13 cellular contexts compared by ENCODE assay signal in genomic region chr20:25050501-25051350, GRCh38. TPM values are rescaled to one million over a fixed set of nuclear protein-coding genes. Genes with fewer than 3 reads are reported as not detected.
DNase-seq lines count a peak whose midpoint lies in the region; ATAC-seq and TF ChIP-seq lines count a peak whose summit lies in the region.
"Had no signal": no experiment of that assay in that cellular context is flagged by ENCODE, and none has a peak within 500 bp of the region (broad histone marks: within the 10 kb centered on the region; RNA-seq: fewer than 3 reads in every experiment).

No MANE protein-coding gene starts in this region.

- H3K9me3 ChIP-seq in body of pancreas (no peaks in the 10 kb centered on the region), stomach smooth muscle (ENCODE audit: control insufficient read depth in 2 of 2, low read length in 2 of 2) (no peaks in the 10 kb centered on the region)
- H3K9me3 ChIP-seq: SJSA1 had no signal

- CTCF ChIA-PET in activated CD8-positive, alpha-beta T cell treated with anti-CD3 and anti-CD28 coated beads for 36 hours (lab: Charles Lee) = interaction anchor here (1.3 kb wide), 1 partner anchor 15 kb away, joined by 5 read pairs; no protein-coding TSS in a partner anchor
- CTCF ChIA-PET in activated CD8-positive, alpha-beta T cell treated with anti-CD3 and anti-CD28 coated beads, Interleukin-2, amount 10 ng/mL, durations not matched to agents 7 days and 5 days (lab: Charles Lee) = no interaction called here

- DNase-seq in activated CD8-positive, alpha-beta T cell treated with anti-CD3 and anti-CD28 coated beads for 36 hours = no peak
- DNase-seq in activated CD8-positive, alpha-beta T cell treated with anti-CD3 and anti-CD28 coated beads, Interleukin-2, amount 10 ng/mL, durations not matched to agents 7 days and 5 days = no peak
- DNase-seq in body of pancreas (peak in 1 of 4 donors; percentile 12), memory B cell (ENCODE audit: low spot score in 2 of 2) (no peak), NCI-H1105 (lab: John Stamatoyannopoulos, UW) (no peak), SKM-1 treated with dmso at 0.1 percent for 144 hours (lab: John Stamatoyannopoulos, UW; ENCODE audit: unreplicated experiment) (no peak)
- DNase-seq: cortex of kidney had no signal

- 78 to 82% methylated on average over 13 to 17 of the region's 17 CpGs for WGBS in body of pancreas, 2 donors

- no peaks in the 10 kb centered on the region for H3K27me3 ChIP-seq in body of pancreas
- no peaks in the 10 kb centered on the region for H3K27me3 ChIP-seq in stomach smooth muscle (ENCODE audit: control insufficient read depth in 1 of 2, insufficient read depth in 2 of 2, low read length in 2 of 2)
- H3K27me3 ChIP-seq: SJSA1 had no signal

- H3K27me3 Mint-ChIP-seq in activated CD8-positive, alpha-beta T cell treated with anti-CD3 and anti-CD28 coated beads for 36 hours = no peaks in the 10 kb centered on the region
- H3K27me3 Mint-ChIP-seq in activated CD8-positive, alpha-beta T cell treated with anti-CD3 and anti-CD28 coated beads, Interleukin-2, amount 10 ng/mL, durations not matched to agents 7 days and 5 days (ENCODE audit: low read depth) = no peaks in the 10 kb centered on the region
- H3K27me3 Mint-ChIP-seq in memory B cell = no peaks in the 10 kb centered on the region

- POLR2A ChIA-PET in activated CD8-positive, alpha-beta T cell treated with anti-CD3 and anti-CD28 coated beads for 36 hours (lab: Charles Lee) = interaction anchor here (1.1 kb wide), 1 partner anchor 12 kb away, joined by 4 read pairs; no protein-coding TSS in a partner anchor
- POLR2A ChIA-PET in activated CD8-positive, alpha-beta T cell treated with anti-CD3 and anti-CD28 coated beads, Interleukin-2, amount 10 ng/mL, durations not matched to agents 7 days and 5 days (lab: Charles Lee) = no interaction called here

- H3K4me3 ChIP-seq in body of pancreas = no peak overlapping the region
- H3K4me3 ChIP-seq in stomach smooth muscle (ENCODE audit: low read length in 2 of 2) = no peak overlapping the region
- H3K4me3 ChIP-seq: SJSA1 had no signal

- peak overlapping the region in 1 of 2 donors; percentile 39 for H3K9ac ChIP-seq in stomach smooth muscle (ENCODE audit: low read length in 2 of 2)

- no peaks in the 10 kb centered on the region for H3K9me3 Mint-ChIP-seq in activated CD8-positive, alpha-beta T cell treated with anti-CD3 and anti-CD28 coated beads for 36 hours
- H3K9me3 Mint-ChIP-seq in activated CD8-positive, alpha-beta T cell treated with anti-CD3 and anti-CD28 coated beads, Interleukin-2, amount 10 ng/mL, durations not matched to agents 7 days and 5 days (ENCODE audit: insufficient read depth) = no peaks in the 10 kb centered on the region
- H3K9me3 Mint-ChIP-seq in memory B cell = no peaks in the 10 kb centered on the region

- no peak for TF ChIP-seq POLR2A in body of pancreas (IDR thresholded peaks at IDR 0.05)

- H3K36me3 ChIP-seq in body of pancreas (replicated peaks in 1 of 2; ENCODE audit: insufficient read depth in 1 of 2, low read depth in 2 of 2) = no peaks in the 10 kb centered on the region
- H3K36me3 ChIP-seq in stomach smooth muscle (ENCODE audit: control insufficient read depth in 2 of 2, insufficient read depth in 2 of 2, low read length in 2 of 2) = peaks cover 6 to 15% of the 10 kb centered on the region in 2 donors
- H3K36me3 ChIP-seq: SJSA1 had no signal

- H3K4me1 Mint-ChIP-seq in activated CD8-positive, alpha-beta T cell treated with anti-CD3 and anti-CD28 coated beads for 36 hours (ENCODE audit: low read depth) = peaks cover 41% of the 10 kb centered on the region
- peaks cover 46% of the 10 kb centered on the region for H3K4me1 Mint-ChIP-seq in activated CD8-positive, alpha-beta T cell treated with anti-CD3 and anti-CD28 coated beads, Interleukin-2, amount 10 ng/mL, durations not matched to agents 7 days and 5 days (ENCODE audit: low read depth)
- H3K4me1 Mint-ChIP-seq in memory B cell = peaks cover 60% of the 10 kb centered on the region

- H3K27ac ChIP-seq in body of pancreas = peak overlapping the region in 3 of 4 donors; percentile 20 to 94 (median 39)
- H3K27ac ChIP-seq in stomach smooth muscle (ENCODE audit: low read length) = peak overlapping the region; percentile 70
- H3K27ac ChIP-seq: 22Rv1, SJSA1 had no signal

- peaks cover 3% of the 10 kb centered on the region for H3K36me3 Mint-ChIP-seq in activated CD8-positive, alpha-beta T cell treated with anti-CD3 and anti-CD28 coated beads for 36 hours (ENCODE audit: low read depth)
- H3K36me3 Mint-ChIP-seq in activated CD8-positive, alpha-beta T cell treated with anti-CD3 and anti-CD28 coated beads, Interleukin-2, amount 10 ng/mL, durations not matched to agents 7 days and 5 days (ENCODE audit: low read depth) = peaks cover 20% of the 10 kb centered on the region
- H3K36me3 Mint-ChIP-seq in memory B cell = peaks cover 16% of the 10 kb centered on the region

- intact Hi-C loops in activated CD8-positive, alpha-beta T cell treated with anti-CD3 and anti-CD28 coated beads for 36 hours (cut with micrococcal nuclease) = no loop called here
- intact Hi-C loops in body of pancreas (cut with DNase I) = no loop called here

- peak overlapping the region; percentile 29 for H3K27ac Mint-ChIP-seq in activated CD8-positive, alpha-beta T cell treated with anti-CD3 and anti-CD28 coated beads for 36 hours
- no peak overlapping the region for H3K27ac Mint-ChIP-seq in activated CD8-positive, alpha-beta T cell treated with anti-CD3 and anti-CD28 coated beads, Interleukin-2, amount 10 ng/mL, durations not matched to agents 7 days and 5 days
- peak overlapping the region; percentile 87 for H3K27ac Mint-ChIP-seq in memory B cell

- H3K4me1 ChIP-seq in body of pancreas (peaks cover 99% of the 10 kb centered on the region), stomach smooth muscle (ENCODE audit: control insufficient read depth, insufficient read depth, low read length) (peaks cover 95% of the 10 kb centered on the region)
- H3K4me1 ChIP-seq: SJSA1 had no signal

- no peak for ATAC-seq in activated CD8-positive, alpha-beta T cell treated with anti-CD3 and anti-CD28 coated beads for 36 hours
- ATAC-seq in activated CD8-positive, alpha-beta T cell treated with anti-CD3 and anti-CD28 coated beads, Interleukin-2, amount 10 ng/mL, durations not matched to agents 7 days and 5 days = no peak
- ATAC-seq in body of pancreas = no peak
- no peak for ATAC-seq in memory B cell (ENCODE audit: low read depth)
- no peak for ATAC-seq in HG02798 (IDR thresholded peaks at IDR 0.05; ENCODE audit: poor library complexity, unreplicated experiment)

- H3K4me3 Mint-ChIP-seq in activated CD8-positive, alpha-beta T cell treated with anti-CD3 and anti-CD28 coated beads for 36 hours = no peak overlapping the region
- H3K4me3 Mint-ChIP-seq in activated CD8-positive, alpha-beta T cell treated with anti-CD3 and anti-CD28 coated beads, Interleukin-2, amount 10 ng/mL, durations not matched to agents 7 days and 5 days = no peak overlapping the region
- H3K4me3 Mint-ChIP-seq in memory B cell = peak overlapping the region; percentile 57

- TF ChIP-seq CTCF in activated CD8-positive, alpha-beta T cell treated with anti-CD3 and anti-CD28 coated beads for 36 hours (IDR thresholded peaks at IDR 0.05) = no peak
- no peak for TF ChIP-seq CTCF in body of pancreas (IDR thresholded peaks at IDR 0.05)

RNA-seq across cellular contexts. Expression of gene ACSS1, which starts 7.2 kb away (rescaled TPM):
- total RNA-seq in activated CD8-positive, alpha-beta T cell treated with anti-CD3 and anti-CD28 coated beads for 36 hours = 10 to 100 TPM; 17.5 to 18.2 TPM
- total RNA-seq in activated CD8-positive, alpha-beta T cell treated with anti-CD3 and anti-CD28 coated beads, Interleukin-2, amount 10 ng/mL, durations not matched to agents 7 days and 5 days = 10 to 100 TPM; 40.9 to 42.5 TPM
- 10 to 100 TPM; 73.8 to 83.8 TPM for total RNA-seq in body of pancreas

RNA-seq across cellular contexts. Expression of gene VSX1, which starts 31.2 kb away (rescaled TPM):
- total RNA-seq in activated CD8-positive, alpha-beta T cell treated with anti-CD3 and anti-CD28 coated beads for 36 hours = not detected
- total RNA-seq in activated CD8-positive, alpha-beta T cell treated with anti-CD3 and anti-CD28 coated beads, Interleukin-2, amount 10 ng/mL, durations not matched to agents 7 days and 5 days = not detected
- under 1 TPM in 1 of 2 donors, not detected in 1; 0.66 TPM for total RNA-seq in body of pancreas
- total RNA-seq: fibroblast of lung, mononuclear cell, SJSA1 had no signal

RNA-seq across cellular contexts. Expression of gene APMAP, which starts 58.2 kb away (rescaled TPM):
- total RNA-seq in activated CD8-positive, alpha-beta T cell treated with anti-CD3 and anti-CD28 coated beads for 36 hours = 10 to 100 TPM; 36.7 to 40.0 TPM
- total RNA-seq in activated CD8-positive, alpha-beta T cell treated with anti-CD3 and anti-CD28 coated beads, Interleukin-2, amount 10 ng/mL, durations not matched to agents 7 days and 5 days = 10 to 100 TPM; 43.2 to 44.0 TPM
- 10 to 100 TPM; 38.9 to 51.4 TPM for total RNA-seq in body of pancreas
